Comparison of ENCODE assay signal across 14 cellular contexts in genomic region chr3:39346785-39347585, GRCh38. TPM values are rescaled to one million over a fixed set of nuclear protein-coding genes. Genes with fewer than 3 reads are reported as not detected.
DNase-seq lines count a peak whose midpoint lies in the region; ATAC-seq and TF ChIP-seq lines count a peak whose summit lies in the region.
"Had no signal": no experiment of that assay in that cellular context is flagged by ENCODE, and none has a peak within 500 bp of the region (broad histone marks: within the 10 kb centered on the region; RNA-seq: fewer than 3 reads in every experiment).

No MANE protein-coding gene starts in this region.

- H3K27me3 ChIP-seq in left lung = no peaks in the 10 kb centered on the region
- H3K27me3 ChIP-seq: tibial artery had no signal

- H3K27me3 Mint-ChIP-seq in activated naive CD8-positive, alpha-beta T cell = no peaks in the 10 kb centered on the region
- H3K27me3 Mint-ChIP-seq: memory B cell had no signal

- ATAC-seq in GM21360 (IDR thresholded peaks at IDR 0.05; ENCODE audit: unreplicated experiment) (peak; percentile 85), HG03095 (IDR thresholded peaks at IDR 0.05; ENCODE audit: unreplicated experiment) (peak; percentile 90), HG03159 (IDR thresholded peaks at IDR 0.05; ENCODE audit: unreplicated experiment) (no peak), left lung (no peak)

- intact Hi-C loops in left lung (cut with DNase I) = no loop called here

- H3K4me3 ChIP-seq in left lung = no peak overlapping the region
- H3K4me3 ChIP-seq: GM23248, tibial artery had no signal

- no peaks in the 10 kb centered on the region for H3K36me3 Mint-ChIP-seq in activated naive CD8-positive, alpha-beta T cell
- H3K36me3 Mint-ChIP-seq: CD14-positive monocyte, memory B cell had no signal

- in situ Hi-C loops in GM13976 (cut with MboI; ENCODE audit: low sequenced_read_pairs, unreplicated experiment) = no loop called here

- peak overlapping the region; percentile 3 for H3K27ac Mint-ChIP-seq in activated naive CD8-positive, alpha-beta T cell
- H3K27ac Mint-ChIP-seq: CD14-positive monocyte, memory B cell had no signal

- H3K27ac ChIP-seq in left lung = no peak overlapping the region
- H3K27ac ChIP-seq: GM23248, tibial artery had no signal

- no peaks in the 10 kb centered on the region for H3K9me3 ChIP-seq in left lung
- H3K9me3 ChIP-seq: tibial artery had no signal

- H3K36me3 ChIP-seq in left lung = no peaks in the 10 kb centered on the region
- H3K36me3 ChIP-seq: tibial artery had no signal

- no peaks in the 10 kb centered on the region for H3K4me1 ChIP-seq in left lung
- H3K4me1 ChIP-seq: tibial artery had no signal

- peaks cover 45% of the 10 kb centered on the region for H3K4me1 Mint-ChIP-seq in activated naive CD8-positive, alpha-beta T cell (ENCODE audit: low read depth)
- H3K4me1 Mint-ChIP-seq: CD14-positive monocyte, memory B cell had no signal

- peak; percentile 14 for DNase-seq in GM13976 (ENCODE audit: low spot score)
- DNase-seq in ureter (ENCODE audit: low spot score) = no peak
- DNase-seq in left lung = no peak
- no peak for DNase-seq in HCEC 1CT
- DNase-seq: GM23248; stimulated activated CD4-positive, alpha-beta T cell treated with anti-CD3 and anti-CD28 coated beads, Interleukin-12 subunit alpha, Interleukin-12 subunit beta, amount 100 ng/mL, for 4 hours; tibial artery had no signal

- H3K9me3 Mint-ChIP-seq in activated naive CD8-positive, alpha-beta T cell (ENCODE audit: low read depth) = no peaks in the 10 kb centered on the region
- H3K9me3 Mint-ChIP-seq: CD14-positive monocyte, memory B cell had no signal

- TF ChIP-seq CTCF in GM13976 (IDR thresholded peaks at IDR 0.05; ENCODE audit: borderline replicate concordance, control extremely low read depth, extremely low read depth, insufficient read depth, missing control alignments) (no peak), left lung (IDR thresholded peaks at IDR 0.05) (no peak)

- no peak overlapping the region for H3K4me3 Mint-ChIP-seq in activated naive CD8-positive, alpha-beta T cell
- H3K4me3 Mint-ChIP-seq: CD14-positive monocyte, memory B cell had no signal

RNA-seq across cellular contexts. Expression of gene CCR8, which starts 17.5 kb away (rescaled TPM):
- total RNA-seq in ureter (not detected), left lung (under 1 TPM in 1 of 2 donors, not detected in 1; 0.29 TPM)
- total RNA-seq: GM23248, SK-MEL-5 had no signal

RNA-seq across cellular contexts. Expression of gene SLC25A38, which starts 36.2 kb away (rescaled TPM):
- 36.0 TPM for total RNA-seq in ureter
- 10 to 100 TPM; 28.9 to 33.7 TPM for total RNA-seq in left lung

RNA-seq across cellular contexts. Expression of gene RPSA, which starts 59.5 kb away (rescaled TPM):
- 1,330 TPM for total RNA-seq in ureter
- total RNA-seq in left lung = 1,000 to 10,000 TPM in 1 of 2 donors, 100 to 1,000 TPM in 1; 738 to 1,176 TPM

Comparison
In these comparisons a context has a peak if more than half of its experiments do, and no peak if none do; other contexts are left out.
1. ATAC-seq: peak in GM21360 (single experiment) and HG03095 (single experiment); none in HG03159 (single experiment) and left lung (single experiment).